In the genomic region with DNA sequence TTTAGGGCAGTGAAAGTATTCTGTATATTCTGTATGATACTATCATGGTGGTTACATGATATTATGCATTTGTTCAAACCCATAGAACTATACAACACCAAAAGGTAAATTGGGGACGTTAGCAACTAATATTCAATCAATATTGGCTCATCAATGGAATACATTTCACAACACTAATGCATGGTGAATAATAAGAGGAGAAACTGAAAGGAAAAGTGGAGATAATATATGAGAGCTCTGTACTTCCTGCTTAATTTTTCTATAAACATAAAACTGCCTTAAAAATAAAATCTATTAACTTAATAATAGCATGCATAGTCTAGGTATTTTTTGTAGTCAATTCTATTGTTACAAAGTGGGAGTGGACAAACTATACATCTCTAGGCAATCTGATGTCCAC, we compare ENCODE assay signal across 12 cellular contexts.
"Had no signal": no experiment of that assay in that cellular context is flagged by ENCODE, and none has a peak within 500 bp of the region (broad histone marks: within the 10 kb centered on the region; RNA-seq: fewer than 3 reads in every experiment).

No MANE protein-coding gene starts in this region.

- H3K4me2 ChIP-seq: KMS-11 had no signal

- H3K27ac Mint-ChIP-seq: HFFc6, IgD-negative memory B cell had no signal

- H3K9ac ChIP-seq: GM23248, KMS-11 had no signal

- H3K9me3 Mint-ChIP-seq: HFFc6 had no signal

- ATAC-seq: HCT116, HepG2 had no signal

- H3K36me3 Mint-ChIP-seq: IgD-negative memory B cell had no signal

- H3K27ac ChIP-seq: GM23248, HL-60, KMS-11 had no signal

- H3K4me3 ChIP-seq: GM23248, HAP-1 had no signal

- H3K4me1 ChIP-seq: HAP-1 had no signal

- H3K9me3 ChIP-seq: HAP-1 had no signal

- H2AFZ ChIP-seq: GM23248 had no signal

- H3K36me3 ChIP-seq: HAP-1 had no signal

- H3K27me3 Mint-ChIP-seq: IgD-negative memory B cell had no signal

- H3K4me3 Mint-ChIP-seq: HFFc6, IgD-negative memory B cell had no signal

- DNase-seq: GM23248, GOT3, H7, HFFc6, Kasumi-1, KBM-7 had no signal
